In genomic region chr6:12066297-12066696, GRCh38 we compare ENCODE assay signal across 20 cellular contexts. TPM values are rescaled to one million over a fixed set of nuclear protein-coding genes. Genes with fewer than 3 reads are reported as not detected.
DNase-seq lines count a peak whose midpoint lies in the region; ATAC-seq, FAIRE-seq and TF ChIP-seq lines count a peak whose summit lies in the region.
"Had no signal": no experiment of that assay in that cellular context is flagged by ENCODE, and none has a peak within 500 bp of the region (broad histone marks: within the 10 kb centered on the region; RNA-seq: fewer than 3 reads in every experiment).

No MANE protein-coding gene starts in this region.

- H3K4me3 ChIP-seq in astrocyte of the cerebellum (ENCODE audit: low read depth, low read length) (no peak overlapping the region), left lung (no peak overlapping the region)
- H3K4me3 ChIP-seq: BLaER1 treated with 17β-estradiol and CSF1 and Interleukin-3, amounts not matched to agents 10 nM and 100 nM; right lobe of liver had no signal

- no peak for TF ChIP-seq CTCF in astrocyte of the cerebellum (IDR thresholded peaks at IDR 0.05; ENCODE audit: low read depth, low read length, missing control alignments)
- no peak for TF ChIP-seq CTCF in left lung (IDR thresholded peaks at IDR 0.05)

- H3K27ac ChIP-seq in left lung: no peak overlapping the region
- H3K27ac ChIP-seq: BLaER1 treated with 17β-estradiol and CSF1 and Interleukin-3, amounts not matched to agents 10 nM and 100 nM; right lobe of liver had no signal

- in situ Hi-C loops in astrocyte of the cerebellum (cut with HindIII; ENCODE audit: low sequenced_read_pairs): no loop called here

- peak; percentile 20 for ATAC-seq in left lung
- ATAC-seq in GM18511 (IDR thresholded peaks at IDR 0.05; ENCODE audit: unreplicated experiment): no peak
- no peak for ATAC-seq in GM18873 (IDR thresholded peaks at IDR 0.05; ENCODE audit: low FRiP score, unreplicated experiment)
- ATAC-seq: HCT116 had no signal

- no peaks in the 10 kb centered on the region for H3K36me3 ChIP-seq in left lung
- H3K36me3 ChIP-seq: right lobe of liver had no signal

- no peaks in the 10 kb centered on the region for H3K27me3 ChIP-seq in left lung
- H3K27me3 ChIP-seq: BLaER1 treated with 17β-estradiol and CSF1 and Interleukin-3, amounts not matched to agents 10 nM and 100 nM; right lobe of liver had no signal

- H3K4me1 ChIP-seq in left lung: peaks cover 4 to 20% of the 10 kb centered on the region in 2 donors

- H3K9me3 ChIP-seq in left lung: no peaks in the 10 kb centered on the region
- H3K9me3 ChIP-seq: BLaER1 treated with 17β-estradiol and CSF1 and Interleukin-3, amounts not matched to agents 10 nM and 100 nM; right lobe of liver had no signal

- no peak for TF ChIP-seq POLR2A in H54 (IDR thresholded peaks at IDR 0.05; ENCODE audit: low read depth, low read length)

- intact Hi-C loops in left lung (cut with DNase I): no loop called here

- DNase-seq in EH (ENCODE audit: low read depth) (peak; percentile 57), H54 (ENCODE audit: insufficient read length, low spot score) (no peak), astrocyte of the cerebellum (ENCODE audit: low read depth) (peak; percentile 48), left lung (no peak), superior temporal gyrus (ENCODE audit: extremely low spot score) (no peak)
- DNase-seq: activated CD4-positive, alpha-beta T cell treated with anti-CD3 and anti-CD28 coated beads, Interleukin-2, amount 50 U/mL, for 48 hours; activated gamma-delta T cell treated with Interleukin-2 at 50 U/mL for 16 hours; erythroblast; GF-D8; hippocampal formation; KG1; left ventricle myocardium superior; NCI-H1694; NCI-H526 treated with DMSO at 0.1 percent for 48 hours; right lobe of liver; stimulated activated CD4-positive, alpha-beta T cell treated with anti-CD3 and anti-CD28 coated beads, Interleukin-4, amount 100 ng/mL, for 24 hours had no signal

- peak; percentile 48 for FAIRE-seq in H54 (lab: Jason Lieb, UNC)

RNA-seq across cellular contexts. Expression of gene HIVEP1, which starts 54.2 kb away (rescaled TPM):
- total RNA-seq in left lung: 10 to 100 TPM; 29.2 to 35.9 TPM

Comparison
In these comparisons a context has a peak if more than half of its experiments do, and no peak if none do; other contexts are left out.
1. DNase-seq: peak in EH (single experiment) and astrocyte of the cerebellum (single experiment); none in H54 (single experiment), left lung (0 of 2) and superior temporal gyrus (single experiment).